ENCODE assay signal across 1 cellular context in genomic region chr15:34213690-34214089, GRCh38.
TF ChIP-seq lines count a peak whose summit lies in the region.

No MANE protein-coding gene starts in this region.

TF ChIP-seq in H1, 55 proteins besides CTCF, POLR2A, EP300 and RAD21:
- TF ChIP-seq TAF7 (optimal IDR thresholded peaks at IDR 0.05; ENCODE audit: borderline replicate concordance, low read depth, low read length) (no peak), SIX5 (IDR thresholded peaks at IDR 0.05; ENCODE audit: low read depth, low read length) (no peak), TCF12 (IDR thresholded peaks at IDR 0.05; ENCODE audit: low read depth, low read length) (no peak)
